In the genomic region with DNA sequence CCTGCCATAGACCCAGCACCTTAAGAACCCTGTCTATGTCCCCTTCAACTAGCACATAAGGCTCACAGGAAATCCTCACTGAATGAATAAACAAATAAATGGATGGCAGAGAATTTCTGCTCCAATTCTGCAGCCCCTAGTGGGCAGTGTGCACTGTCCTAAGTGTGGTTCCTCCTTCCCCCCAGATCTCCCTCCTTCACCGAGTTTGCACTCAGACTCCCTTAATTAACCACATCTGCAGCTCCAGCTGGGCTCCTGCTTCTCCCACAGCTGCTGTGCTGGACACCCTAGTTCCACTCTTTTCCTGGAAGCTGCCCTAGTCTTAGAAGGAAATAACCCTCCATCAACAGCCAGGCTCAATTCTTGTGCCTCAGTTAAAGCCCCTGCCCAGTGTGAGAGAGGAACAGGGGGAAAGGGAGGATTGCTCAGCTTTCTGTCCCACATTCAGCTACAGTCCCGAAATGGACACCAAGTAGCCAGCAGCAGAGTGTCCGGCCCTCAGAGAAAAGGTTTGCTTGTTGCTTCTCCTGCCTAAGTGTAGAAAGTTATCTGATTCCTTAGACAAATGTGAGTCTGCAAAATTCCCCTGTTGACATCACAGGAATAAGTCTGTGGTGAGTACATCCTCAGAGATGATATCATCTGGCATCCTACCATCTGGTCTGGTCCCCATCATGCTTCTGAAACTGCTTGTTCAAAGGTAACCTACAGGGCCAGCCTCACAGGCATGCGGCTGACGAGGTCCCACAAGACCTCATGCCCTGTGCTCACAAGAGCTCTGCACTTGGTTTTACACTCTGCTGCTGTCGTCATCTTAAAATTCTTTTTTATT, we compare ENCODE assay signal across 1 cellular context.
TF ChIP-seq lines count a peak whose summit lies in the region.

No MANE protein-coding gene starts in this region.

TF ChIP-seq in A549, 52 proteins besides CTCF, POLR2A, EP300 and RAD21 (continued from another document):
- no peak for TF ChIP-seq FOSL2 (IDR thresholded peaks at IDR 0.05)
- TF ChIP-seq FOSL2 (CRISPR knock-in tag; IDR thresholded peaks at IDR 0.05) = 0 out of 2 replicates have a peak, but pooled peaks have one; percentile 6
- no peak; the same call in 2 of the 3 replicates for TF ChIP-seq SMC3 (IDR thresholded peaks at IDR 0.05)
- no peak for TF ChIP-seq GATA3 (IDR thresholded peaks at IDR 0.05; ENCODE audit: borderline replicate concordance)
- TF ChIP-seq NFE2L2 (conservative IDR thresholded peaks at IDR 0.05; ENCODE audit: low read length) = no peak
- peak; percentile 9 for TF ChIP-seq MAFK (IDR thresholded peaks at IDR 0.05; ENCODE audit: partially characterized antibody)
- TF ChIP-seq EHMT2 (IDR thresholded peaks at IDR 0.05; ENCODE audit: low read depth) = no peak
- TF ChIP-seq, protein P1, sequence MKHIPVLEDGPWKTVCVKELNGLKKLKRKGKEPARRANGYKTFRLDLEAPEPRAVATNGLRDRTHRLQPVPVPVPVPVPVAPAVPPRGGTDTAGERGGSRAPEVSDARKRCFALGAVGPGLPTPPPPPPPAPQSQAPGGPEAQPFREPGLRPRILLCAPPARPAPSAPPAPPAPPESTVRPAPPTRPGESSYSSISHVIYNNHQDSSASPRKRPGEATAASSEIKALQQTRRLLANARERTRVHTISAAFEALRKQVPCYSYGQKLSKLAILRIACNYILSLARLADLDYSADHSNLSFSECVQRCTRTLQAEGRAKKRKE (CRISPR knock-in tag; IDR thresholded peaks at IDR 0.05; ENCODE audit: low read depth) = no peak
